In genomic region chrX:37652589-37653271, GRCh38 we compare ENCODE assay signal across 1 cellular context.
TF ChIP-seq lines count a peak whose summit lies in the region.

No MANE protein-coding gene starts in this region.

TF ChIP-seq in K562, 482 proteins besides CTCF, POLR2A, EP300 and RAD21 (continued from another document and continues in another):
- no peak for TF ChIP-seq ID3 (CRISPR knock-in tag; IDR thresholded peaks at IDR 0.05)
- no peak for TF ChIP-seq ID3 (tag; IDR thresholded peaks at IDR 0.05)
- TF ChIP-seq HEY1 (CRISPR knock-in tag; IDR thresholded peaks at IDR 0.05; ENCODE audit: borderline replicate concordance): no peak
- TF ChIP-seq ZNF184 (CRISPR knock-in tag; IDR thresholded peaks at IDR 0.05): no peak
- no peak for TF ChIP-seq DDX20 (tag; IDR thresholded peaks at IDR 0.05; ENCODE audit: low read depth)
- no peak for TF ChIP-seq CCAR2 (IDR thresholded peaks at IDR 0.05; ENCODE audit: low read depth, low read length)
- TF ChIP-seq CBFA2T2 (conservative IDR thresholded peaks at IDR 0.05): peak; percentile 92
- TF ChIP-seq PCBP2 (IDR thresholded peaks at IDR 0.05; ENCODE audit: low read depth, low read length, poor library complexity, severe bottlenecking): no peak
- no peak for TF ChIP-seq E2F6 (IDR thresholded peaks at IDR 0.05; ENCODE audit: borderline replicate concordance in 1 of 2, extremely low read depth in 1 of 2, insufficient read depth in 1 of 2, insufficient read length in 1 of 2, low read depth in 1 of 2, low read length in 1 of 2, poor library complexity in 1 of 2, severe bottlenecking in 1 of 2)
- TF ChIP-seq USF1 (CRISPR knock-in tag; IDR thresholded peaks at IDR 0.05): no peak
- peak; percentile 65; the same call in 1 of the 2 replicates for TF ChIP-seq NCOA1 (IDR thresholded peaks at IDR 0.05; ENCODE audit: low read depth)
- no peak for TF ChIP-seq HDAC8 (tag; IDR thresholded peaks at IDR 0.05)
- no peak for TF ChIP-seq POLR2AphosphoS2 (IDR thresholded peaks at IDR 0.05; ENCODE audit: low read length)
- TF ChIP-seq COPS2 (conservative IDR thresholded peaks at IDR 0.05): no peak
- no peak for TF ChIP-seq SFPQ (IDR thresholded peaks at IDR 0.05; ENCODE audit: low read depth, low read length)
- TF ChIP-seq UBTF (IDR thresholded peaks at IDR 0.05; ENCODE audit: borderline replicate concordance in 1 of 2, low read depth in 2 of 2, low read length in 2 of 2): no peak
- peak; percentile 46; the same call in 1 of the 2 replicates for TF ChIP-seq CREB1 (IDR thresholded peaks at IDR 0.05)
- no peak for TF ChIP-seq CREB1 (CRISPR knock-in tag; IDR thresholded peaks at IDR 0.05)
- no peak for TF ChIP-seq TBP (optimal IDR thresholded peaks at IDR 0.05; ENCODE audit: low read depth, low read length)
- TF ChIP-seq SETDB1 (IDR thresholded peaks at IDR 0.05; ENCODE audit: low read length): no peak
- no peak for TF ChIP-seq THAP12 (CRISPR knock-in tag; IDR thresholded peaks at IDR 0.05)
- no peak for TF ChIP-seq NR3C1 (CRISPR knock-in tag; IDR thresholded peaks at IDR 0.05)
- no peak for TF ChIP-seq PYGO2 (tag; IDR thresholded peaks at IDR 0.05)
- no peak for TF ChIP-seq CEBPG (CRISPR knock-in tag; IDR thresholded peaks at IDR 0.05)
- TF ChIP-seq CEBPG (tag; conservative IDR thresholded peaks at IDR 0.05 in 1 of 2, IDR thresholded peaks at IDR 0.05 in 1 of 2): no peak
- TF ChIP-seq NFRKB (IDR thresholded peaks at IDR 0.05; ENCODE audit: low read depth): peak; percentile 88
- TF ChIP-seq ZNF518B (CRISPR knock-in tag; IDR thresholded peaks at IDR 0.05): no peak
- TF ChIP-seq KLF13 (tag; IDR thresholded peaks at IDR 0.05; ENCODE audit: borderline replicate concordance, low read depth): no peak
- no peak for TF ChIP-seq SIN3B (IDR thresholded peaks at IDR 0.05; ENCODE audit: low read depth)
- TF ChIP-seq MITF (IDR thresholded peaks at IDR 0.05): no peak
- TF ChIP-seq ZNF668 (CRISPR knock-in tag; IDR thresholded peaks at IDR 0.05): no peak
- no peak for TF ChIP-seq BRCA1 (IDR thresholded peaks at IDR 0.05)
- no peak for TF ChIP-seq BRCA1 (CRISPR knock-in tag; IDR thresholded peaks at IDR 0.05)
- no peak for TF ChIP-seq ZNF507 (tag; conservative IDR thresholded peaks at IDR 0.05)
- no peak for TF ChIP-seq ZNF224 (CRISPR knock-in tag; IDR thresholded peaks at IDR 0.05)
- no peak for TF ChIP-seq ZBTB40 (IDR thresholded peaks at IDR 0.05)
- no peak for TF ChIP-seq ZBTB40 (CRISPR knock-in tag; IDR thresholded peaks at IDR 0.05)
- TF ChIP-seq ZBTB8A (IDR thresholded peaks at IDR 0.05; ENCODE audit: partially characterized antibody): no peak
- no peak for TF ChIP-seq IFI16 (CRISPR knock-in tag; IDR thresholded peaks at IDR 0.05)
- TF ChIP-seq SMAD1 (IDR thresholded peaks at IDR 0.05; ENCODE audit: low read depth, low read length, partially characterized antibody): peak; percentile 34
